ENCODE assay signal across 8 cellular contexts in the genomic region with DNA sequence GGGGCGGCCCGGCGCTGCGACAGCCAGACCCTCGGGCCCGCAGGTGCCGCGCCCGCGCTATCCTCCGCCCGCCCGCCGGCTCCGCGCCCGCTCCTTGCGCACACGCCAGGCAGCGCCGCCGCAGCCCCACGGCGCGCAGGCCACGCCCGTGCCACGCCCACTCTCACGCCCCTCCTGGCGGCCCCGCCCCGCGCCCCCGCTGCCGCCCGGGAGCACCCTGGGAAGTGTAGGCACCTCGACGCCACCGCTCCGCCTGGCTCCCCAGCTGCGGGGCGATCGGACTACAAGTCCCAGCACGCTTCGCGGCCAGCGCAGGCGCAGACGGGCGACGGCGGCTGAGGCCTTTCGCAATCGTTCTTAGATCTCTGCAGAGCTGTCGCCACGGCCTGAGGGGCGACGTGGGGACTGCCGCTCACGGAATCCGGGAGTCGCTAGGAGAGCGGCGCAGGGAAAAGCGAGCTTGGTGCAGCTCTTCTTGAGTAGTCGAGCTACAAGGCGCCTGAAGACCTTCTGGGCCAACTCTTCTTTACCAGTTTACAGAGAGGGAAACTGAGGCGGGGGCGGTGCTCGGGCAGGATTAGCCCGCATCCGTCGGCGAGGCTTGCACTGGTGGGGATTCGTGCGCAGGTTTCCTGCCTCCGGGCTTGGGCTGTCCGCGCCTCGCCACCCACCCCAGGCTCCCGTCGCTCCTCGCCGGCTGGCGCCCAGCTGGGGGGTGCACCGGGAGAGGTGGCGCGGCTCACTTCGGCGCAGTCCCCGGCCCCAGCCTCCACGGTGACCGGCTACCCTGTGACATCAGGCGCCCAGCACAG. TPM values are rescaled to one million over a fixed set of nuclear protein-coding genes. Genes with fewer than 3 reads are reported as not detected.
DNase-seq lines count a peak whose midpoint lies in the region; ATAC-seq and TF ChIP-seq lines count a peak whose summit lies in the region.

A gene (minus strand): TSS at position 104 of the 812 bp plus-strand sequence. CDS start 124 bp downstream, outside the sequence.

- H3K27me3 Mint-ChIP-seq in activated naive CD8-positive, alpha-beta T cell treated with anti-CD3 and anti-CD28 coated beads for 36 hours, result peaks cover 7% of the 10 kb centered on the region
- H3K27me3 Mint-ChIP-seq in osteocyte (ENCODE audit: unreplicated experiment), result peaks cover 18% of the 10 kb centered on the region

- peaks cover 15% of the 10 kb centered on the region for H3K27me3 ChIP-seq in thymus (ENCODE audit: control insufficient read depth, insufficient read depth)

- H3K4me3 ChIP-seq in thymus (ENCODE audit: low read length), result peak within 1 kb of the TSS; percentile 75

- H3K27ac ChIP-seq in thymus (ENCODE audit: low read depth), result peak within 1 kb of the TSS; percentile 58

- under 1% methylated on average over 94 of the region's 94 CpGs for WGBS in thymus

- ATAC-seq in HG02623 (IDR thresholded peaks at IDR 0.05; ENCODE audit: unreplicated experiment), result peak; percentile 98
- ATAC-seq in SK-N-SH treated with all-trans-retinoic acid at 6 μM for 48 hours, result peak; percentile 98
- ATAC-seq in Right ventricle myocardium inferior, result peak; percentile 99

- H3K36me3 ChIP-seq in thymus (ENCODE audit: control insufficient read depth, insufficient read depth), result no peaks in the 10 kb centered on the region

- H3K27ac Mint-ChIP-seq in activated naive CD8-positive, alpha-beta T cell treated with anti-CD3 and anti-CD28 coated beads for 36 hours, result peak within 1 kb of the TSS; percentile 80
- peak within 1 kb of the TSS; percentile 81 for H3K27ac Mint-ChIP-seq in osteocyte (ENCODE audit: unreplicated experiment)

- peaks cover 10% of the 10 kb centered on the region for H3K4me1 ChIP-seq in thymus (ENCODE audit: control insufficient read depth, insufficient read depth, low read length)

- TF ChIP-seq CTCF in GM10266 (IDR thresholded peaks at IDR 0.05; ENCODE audit: control insufficient read depth, insufficient read depth, low read depth, missing control alignments) (no peak), osteocyte (IDR thresholded peaks at IDR 0.05) (no peak)

- DNase-seq in GM10266 (ENCODE audit: extremely low spot score) (peak; percentile 100), NCI-H1092 treated with DMSO at 0.1 percent for 48 hours (lab: John Stamatoyannopoulos, UW) (peak; percentile 97), Right ventricle myocardium inferior (ENCODE audit: missing footprints) (peak; percentile 99), osteocyte (ENCODE audit: extremely low spot score, unreplicated experiment) (peak; percentile 100)
- DNase-seq in activated naive CD8-positive, alpha-beta T cell treated with anti-CD3 and anti-CD28 coated beads for 36 hours, result peak; percentile 99

- no peaks in the 10 kb centered on the region for H3K36me3 Mint-ChIP-seq in activated naive CD8-positive, alpha-beta T cell treated with anti-CD3 and anti-CD28 coated beads for 36 hours
- peaks cover 3% of the 10 kb centered on the region for H3K36me3 Mint-ChIP-seq in osteocyte (ENCODE audit: unreplicated experiment)

- intact Hi-C loops in Right ventricle myocardium inferior (cut with DNase I), result no loop called here

- no peaks in the 10 kb centered on the region for H3K9me3 Mint-ChIP-seq in activated naive CD8-positive, alpha-beta T cell treated with anti-CD3 and anti-CD28 coated beads for 36 hours
- no peaks in the 10 kb centered on the region for H3K9me3 Mint-ChIP-seq in osteocyte (ENCODE audit: unreplicated experiment)

- peaks cover 11% of the 10 kb centered on the region for H3K4me1 Mint-ChIP-seq in activated naive CD8-positive, alpha-beta T cell treated with anti-CD3 and anti-CD28 coated beads for 36 hours
- H3K4me1 Mint-ChIP-seq in osteocyte (ENCODE audit: unreplicated experiment), result peaks cover 9% of the 10 kb centered on the region

- peak within 1 kb of the TSS; percentile 97 for H3K4me3 Mint-ChIP-seq in activated naive CD8-positive, alpha-beta T cell treated with anti-CD3 and anti-CD28 coated beads for 36 hours
- H3K4me3 Mint-ChIP-seq in osteocyte (ENCODE audit: unreplicated experiment), result peak within 1 kb of the TSS; percentile 99

- H3K9me3 ChIP-seq in thymus (ENCODE audit: control insufficient read depth), result no peaks in the 10 kb centered on the region

TF ChIP-seq in SK-N-SH treated with all-trans-retinoic acid at 6 μM for 48 hours, 23 proteins besides CTCF, POLR2A, EP300 and RAD21:
- TF ChIP-seq, protein P1, sequence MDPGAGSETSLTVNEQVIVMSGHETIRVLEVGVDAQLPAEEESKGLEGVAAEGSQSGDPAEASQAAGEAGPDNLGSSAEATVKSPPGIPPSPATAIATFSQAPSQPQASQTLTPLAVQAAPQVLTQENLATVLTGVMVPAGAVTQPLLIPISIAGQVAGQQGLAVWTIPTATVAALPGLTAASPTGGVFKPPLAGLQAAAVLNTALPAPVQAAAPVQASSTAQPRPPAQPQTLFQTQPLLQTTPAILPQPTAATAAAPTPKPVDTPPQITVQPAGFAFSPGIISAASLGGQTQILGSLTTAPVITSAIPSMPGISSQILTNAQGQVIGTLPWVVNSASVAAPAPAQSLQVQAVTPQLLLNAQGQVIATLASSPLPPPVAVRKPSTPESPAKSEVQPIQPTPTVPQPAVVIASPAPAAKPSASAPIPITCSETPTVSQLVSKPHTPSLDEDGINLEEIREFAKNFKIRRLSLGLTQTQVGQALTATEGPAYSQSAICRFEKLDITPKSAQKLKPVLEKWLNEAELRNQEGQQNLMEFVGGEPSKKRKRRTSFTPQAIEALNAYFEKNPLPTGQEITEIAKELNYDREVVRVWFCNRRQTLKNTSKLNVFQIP (CRISPR knock-in tag; IDR thresholded peaks at IDR 0.05; ENCODE audit: borderline replicate concordance, low read depth), result no peak
- TF ChIP-seq TCF4 (CRISPR knock-in tag; IDR thresholded peaks at IDR 0.05; ENCODE audit: borderline replicate concordance) (no peak), GLIS3 (CRISPR knock-in tag; IDR thresholded peaks at IDR 0.05) (no peak), ISL1 (CRISPR knock-in tag; IDR thresholded peaks at IDR 0.05) (no peak), ZNF70 (CRISPR knock-in tag; IDR thresholded peaks at IDR 0.05) (no peak), ESRRG (CRISPR knock-in tag; IDR thresholded peaks at IDR 0.05) (no peak), PPARA (CRISPR knock-in tag; IDR thresholded peaks at IDR 0.05; ENCODE audit: borderline replicate concordance) (no peak), OSR1 (CRISPR knock-in tag; IDR thresholded peaks at IDR 0.05) (no peak), RARB (CRISPR knock-in tag; IDR thresholded peaks at IDR 0.05) (no peak), ARNTL (CRISPR knock-in tag; IDR thresholded peaks at IDR 0.05; ENCODE audit: borderline replicate concordance, low read depth) (no peak)
- TF ChIP-seq, protein P2, sequence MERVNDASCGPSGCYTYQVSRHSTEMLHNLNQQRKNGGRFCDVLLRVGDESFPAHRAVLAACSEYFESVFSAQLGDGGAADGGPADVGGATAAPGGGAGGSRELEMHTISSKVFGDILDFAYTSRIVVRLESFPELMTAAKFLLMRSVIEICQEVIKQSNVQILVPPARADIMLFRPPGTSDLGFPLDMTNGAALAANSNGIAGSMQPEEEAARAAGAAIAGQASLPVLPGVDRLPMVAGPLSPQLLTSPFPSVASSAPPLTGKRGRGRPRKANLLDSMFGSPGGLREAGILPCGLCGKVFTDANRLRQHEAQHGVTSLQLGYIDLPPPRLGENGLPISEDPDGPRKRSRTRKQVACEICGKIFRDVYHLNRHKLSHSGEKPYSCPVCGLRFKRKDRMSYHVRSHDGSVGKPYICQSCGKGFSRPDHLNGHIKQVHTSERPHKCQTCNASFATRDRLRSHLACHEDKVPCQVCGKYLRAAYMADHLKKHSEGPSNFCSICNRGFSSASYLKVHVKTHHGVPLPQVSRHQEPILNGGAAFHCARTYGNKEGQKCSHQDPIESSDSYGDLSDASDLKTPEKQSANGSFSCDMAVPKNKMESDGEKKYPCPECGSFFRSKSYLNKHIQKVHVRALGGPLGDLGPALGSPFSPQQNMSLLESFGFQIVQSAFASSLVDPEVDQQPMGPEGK (CRISPR knock-in tag; IDR thresholded peaks at IDR 0.05; ENCODE audit: borderline replicate concordance), result no peak
- TF ChIP-seq, protein P3, sequence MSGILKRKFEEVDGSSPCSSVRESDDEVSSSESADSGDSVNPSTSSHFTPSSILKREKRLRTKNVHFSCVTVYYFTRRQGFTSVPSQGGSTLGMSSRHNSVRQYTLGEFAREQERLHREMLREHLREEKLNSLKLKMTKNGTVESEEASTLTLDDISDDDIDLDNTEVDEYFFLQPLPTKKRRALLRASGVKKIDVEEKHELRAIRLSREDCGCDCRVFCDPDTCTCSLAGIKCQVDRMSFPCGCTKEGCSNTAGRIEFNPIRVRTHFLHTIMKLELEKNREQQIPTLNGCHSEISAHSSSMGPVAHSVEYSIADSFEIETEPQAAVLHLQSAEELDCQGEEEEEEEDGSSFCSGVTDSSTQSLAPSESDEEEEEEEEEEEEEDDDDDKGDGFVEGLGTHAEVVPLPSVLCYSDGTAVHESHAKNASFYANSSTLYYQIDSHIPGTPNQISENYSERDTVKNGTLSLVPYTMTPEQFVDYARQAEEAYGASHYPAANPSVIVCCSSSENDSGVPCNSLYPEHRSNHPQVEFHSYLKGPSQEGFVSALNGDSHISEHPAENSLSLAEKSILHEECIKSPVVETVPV (CRISPR knock-in tag; IDR thresholded peaks at IDR 0.05), result no peak

RNA-seq across cellular contexts. Expression of the gene that starts here (rescaled TPM):
- total RNA-seq in activated naive CD8-positive, alpha-beta T cell treated with anti-CD3 and anti-CD28 coated beads for 36 hours, result under 1 TPM; 0.41 to 0.62 TPM
- total RNA-seq in Right ventricle myocardium inferior (24.9 TPM), osteocyte (0.24 and 0.31 TPM in 2 replicates)
- polyA plus RNA-seq in thymus, result 7.4 TPM

Comparison
In these comparisons a context has a peak if more than half of its experiments do, and no peak if none do; other contexts are left out.
1. Peak in every context shown above with its lines: DNase-seq, ATAC-seq, H3K4me3 ChIP-seq and H3K27ac ChIP-seq.
2. RNA of the gene that starts here (total RNA-seq): 24.9 TPM in Right ventricle myocardium inferior (single experiment); 0.41 to 0.62 TPM in activated naive CD8-positive, alpha-beta T cell treated with anti-CD3 and anti-CD28 coated beads for 36 hours and 0.24 to 0.31 TPM in osteocyte; every median in the first group is over 10 times any median in the second.
3. Peak in DNase-seq in activated naive CD8-positive, alpha-beta T cell treated with anti-CD3 and anti-CD28 coated beads for 36 hours; RNA of the gene not detected or under 1 TPM.
4. Peak in DNase-seq in osteocyte; RNA of the gene not detected or under 1 TPM.